1 cellular context compared by ENCODE assay signal in the genomic region with DNA sequence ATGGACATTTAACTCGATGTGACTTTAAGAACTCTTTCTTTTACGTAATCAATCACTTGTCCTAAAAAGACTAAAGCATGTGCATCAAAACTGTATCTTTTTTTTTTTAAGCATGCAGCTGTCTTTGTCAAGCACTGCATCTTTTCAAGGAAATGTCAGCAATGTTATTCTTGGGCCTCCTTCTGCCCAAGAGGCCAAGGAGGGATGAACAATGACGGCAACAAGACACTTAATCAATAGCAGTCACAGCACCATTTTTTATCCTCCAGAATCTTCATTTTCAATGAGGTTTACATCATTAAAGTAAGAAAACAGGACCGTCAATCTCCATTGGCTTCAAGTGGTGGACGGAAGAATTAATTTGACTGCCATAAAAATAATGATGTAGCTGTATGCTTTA.
TF ChIP-seq lines count a peak whose summit lies in the region.

No MANE protein-coding gene starts in this region.

TF ChIP-seq in SK-N-SH, 30 proteins besides CTCF, POLR2A, EP300 and RAD21 (continued from another document):
- TF ChIP-seq, protein P1, sequence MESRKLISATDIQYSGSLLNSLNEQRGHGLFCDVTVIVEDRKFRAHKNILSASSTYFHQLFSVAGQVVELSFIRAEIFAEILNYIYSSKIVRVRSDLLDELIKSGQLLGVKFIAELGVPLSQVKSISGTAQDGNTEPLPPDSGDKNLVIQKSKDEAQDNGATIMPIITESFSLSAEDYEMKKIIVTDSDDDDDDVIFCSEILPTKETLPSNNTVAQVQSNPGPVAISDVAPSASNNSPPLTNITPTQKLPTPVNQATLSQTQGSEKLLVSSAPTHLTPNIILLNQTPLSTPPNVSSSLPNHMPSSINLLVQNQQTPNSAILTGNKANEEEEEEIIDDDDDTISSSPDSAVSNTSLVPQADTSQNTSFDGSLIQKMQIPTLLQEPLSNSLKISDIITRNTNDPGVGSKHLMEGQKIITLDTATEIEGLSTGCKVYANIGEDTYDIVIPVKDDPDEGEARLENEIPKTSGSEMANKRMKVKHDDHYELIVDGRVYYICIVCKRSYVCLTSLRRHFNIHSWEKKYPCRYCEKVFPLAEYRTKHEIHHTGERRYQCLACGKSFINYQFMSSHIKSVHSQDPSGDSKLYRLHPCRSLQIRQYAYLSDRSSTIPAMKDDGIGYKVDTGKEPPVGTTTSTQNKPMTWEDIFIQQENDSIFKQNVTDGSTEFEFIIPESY (IDR thresholded peaks at IDR 0.05; ENCODE audit: borderline replicate concordance, low read depth), result no peak
- no peak for TF ChIP-seq FOSL2 (IDR thresholded peaks at IDR 0.05; ENCODE audit: borderline replicate concordance, low read depth)
